ENCODE assay signal across 40 cellular contexts in the genomic region with DNA sequence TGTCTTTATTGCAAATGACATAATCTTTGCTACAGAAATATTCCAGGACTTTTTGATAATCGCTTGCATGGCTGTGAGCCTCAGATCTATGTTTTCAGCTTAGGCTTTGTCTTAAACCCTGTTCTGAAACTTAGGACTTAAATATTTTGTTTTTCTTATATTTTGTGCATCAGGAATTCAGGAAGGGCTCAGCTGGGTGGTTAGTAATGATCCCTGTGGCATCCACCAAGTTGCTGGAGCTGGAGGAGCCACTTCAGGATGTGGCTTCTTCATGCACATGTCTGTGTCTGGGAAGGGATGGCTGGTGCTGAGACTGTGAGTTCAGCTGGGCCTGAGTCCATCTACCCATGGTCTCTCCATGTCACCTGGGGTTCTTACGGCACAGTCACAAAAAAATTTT.
"Had no signal": no experiment of that assay in that cellular context is flagged by ENCODE, and none has a peak within 500 bp of the region (broad histone marks: within the 10 kb centered on the region; RNA-seq: fewer than 3 reads in every experiment).

No MANE protein-coding gene starts in this region.

- DNase-seq: activated effector memory CD4-positive, alpha-beta T cell treated with anti-CD3 and anti-CD28 coated beads, Interleukin-2, amount 50 U/mL, for 16 hours; activated effector memory CD4-positive, alpha-beta T cell treated with Interleukin-2 at 50 U/mL for 16 hours; activated gamma-delta T cell; activated gamma-delta T cell treated with Interleukin-2 at 50 U/mL for 16 hours; activated naive CD4-positive, alpha-beta T cell; activated naive CD4-positive, alpha-beta T cell treated with anti-CD3 and anti-CD28 coated beads for 36 hours; activated naive CD4-positive, alpha-beta T cell treated with anti-CD3 and anti-CD28 coated beads, Interleukin-2, amount 10 ng/mL, durations not matched to agents 7 days and 5 days; activated naive CD4-positive, alpha-beta T cell treated with anti-CD3 and anti-CD28 coated beads, Interleukin-2, amount 50 U/mL, for 16 hours; activated naive CD4-positive, alpha-beta T cell treated with Interleukin-2 at 50 U/mL for 16 hours; activated naive CD8-positive, alpha-beta T cell treated with anti-CD3 and anti-CD28 coated beads for 36 hours; activated naive CD8-positive, alpha-beta T cell treated with anti-CD3 and anti-CD28 coated beads, Interleukin-2, amount 10 ng/mL, durations not matched to agents 7 days and 5 days; activated naive CD8-positive, alpha-beta T cell treated with anti-CD3 and anti-CD28 coated beads, Interleukin-2, amount 50 U/mL, for 24 hours; activated T-cell treated with anti-CD3 and anti-CD28 coated beads, Interleukin-2, amount 50 U/mL, for 1 hour; activated T-cell treated with anti-CD3 and anti-CD28 coated beads, Interleukin-2, amount 50 U/mL, for 24 hours; activated T-cell treated with anti-CD3 and anti-CD28 coated beads, Interleukin-2, amount 50 U/mL, for 4 hours; activated T-cell treated with anti-CD3 and anti-CD28 coated beads, Interleukin-2, amount 50 U/mL, for 48 hours; activated T-cell treated with anti-CD3 and anti-CD28 coated beads, Interleukin-2, amount 50 U/mL, for 72 hours; adrenal gland; amniotic stem cell; amygdala; anterior cingulate cortex; aorta; body of pancreas; brain microvascular endothelial cell; caudate nucleus; central memory CD4-positive, alpha-beta T cell; cerebellar nuclear complex had no signal

- H3K4me1 ChIP-seq: adrenal gland, ascending aorta, body of pancreas, breast epithelium had no signal

- H3K27ac ChIP-seq: adrenal gland, ascending aorta, body of pancreas, brain microvascular endothelial cell, breast epithelium, cardiac muscle cell had no signal

- H3K4me1 Mint-ChIP-seq: activated naive CD4-positive, alpha-beta T cell treated with anti-CD3 and anti-CD28 coated beads, Interleukin-2, amount 10 ng/mL, durations not matched to agents 7 days and 5 days; activated naive CD4-positive, alpha-beta T cell treated with anti-CD3 and anti-CD28 coated beads, Interleukin-2, amount 50 U/mL, for 24 hours; activated naive CD8-positive, alpha-beta T cell treated with anti-CD3 and anti-CD28 coated beads for 36 hours; activated naive CD8-positive, alpha-beta T cell treated with anti-CD3 and anti-CD28 coated beads, Interleukin-2, amount 50 U/mL, for 24 hours; activated T-helper 17 cell treated with anti-CD3 and anti-CD28 coated beads, Interleukin-2, amount 50 U/mL, for 72 hours; brain; central memory CD8-positive, alpha-beta T cell had no signal

- H3K9me3 ChIP-seq: adrenal gland, ascending aorta, body of pancreas had no signal

- H3K4me3 Mint-ChIP-seq: activated naive CD4-positive, alpha-beta T cell treated with anti-CD3 and anti-CD28 coated beads for 36 hours; activated naive CD4-positive, alpha-beta T cell treated with anti-CD3 and anti-CD28 coated beads, Interleukin-2, amount 10 ng/mL, durations not matched to agents 7 days and 5 days; activated naive CD4-positive, alpha-beta T cell treated with anti-CD3 and anti-CD28 coated beads, Interleukin-2, amount 50 U/mL, for 24 hours; activated naive CD8-positive, alpha-beta T cell; activated naive CD8-positive, alpha-beta T cell treated with anti-CD3 and anti-CD28 coated beads for 36 hours; activated naive CD8-positive, alpha-beta T cell treated with anti-CD3 and anti-CD28 coated beads, Interleukin-2, amount 10 ng/mL, durations not matched to agents 7 days and 5 days; activated naive CD8-positive, alpha-beta T cell treated with anti-CD3 and anti-CD28 coated beads, Interleukin-2, amount 50 U/mL, for 24 hours; activated T-cell treated with anti-CD3 and anti-CD28 coated beads, Interleukin-2, amount 50 U/mL, for 24 hours; activated T-cell treated with anti-CD3 and anti-CD28 coated beads, Interleukin-2, amount 50 U/mL, for 4 hours; activated T-cell treated with anti-CD3 and anti-CD28 coated beads, Interleukin-2, amount 50 U/mL, for 72 hours; activated T-helper 1 cell treated with anti-CD3 and anti-CD28 coated beads, Interleukin-12 subunit alpha, Interleukin-12 subunit beta, Interleukin-2, Interleukin-4 antibody, amounts not matched to agents 30 ng/mL and 10 ng/mL and 1 ng/mL, durations not matched to agents 14 hours and 24 hours and 36 hours; activated T-helper 17 cell treated with anti-CD3 and anti-CD28 coated beads, Interleukin-2, amount 50 U/mL, for 72 hours; brain; central memory CD8-positive, alpha-beta T cell had no signal

- H3K4me3 ChIP-seq: adrenal gland, ascending aorta, body of pancreas, breast epithelium, cardiac muscle cell had no signal

- H3K36me3 ChIP-seq: adrenal gland, ascending aorta, brain microvascular endothelial cell, breast epithelium, cardiac muscle cell had no signal

- ATAC-seq: activated naive CD4-positive, alpha-beta T cell treated with anti-CD3 and anti-CD28 coated beads, Interleukin-2, amount 50 U/mL, for 72 hours; activated naive CD8-positive, alpha-beta T cell treated with anti-CD3 and anti-CD28 coated beads, Interleukin-2, amount 50 U/mL, for 24 hours; activated T-cell treated with anti-CD3 and anti-CD28 coated beads, Interleukin-2, amount 50 U/mL, for 4 hours; activated T-cell treated with anti-CD3 and anti-CD28 coated beads, Interleukin-2, amount 50 U/mL, for 72 hours; activated T-helper 17 cell treated with anti-CD3 and anti-CD28 coated beads, Interleukin-2, amount 50 U/mL, for 72 hours; body of pancreas had no signal

- H3K27me3 ChIP-seq: adrenal gland, ascending aorta, body of pancreas, brain microvascular endothelial cell, breast epithelium, cardiac muscle cell had no signal

- FAIRE-seq: astrocyte, bronchial epithelial cell had no signal

- H3K36me3 Mint-ChIP-seq: activated naive CD4-positive, alpha-beta T cell treated with anti-CD3 and anti-CD28 coated beads, Interleukin-2, amount 10 ng/mL, durations not matched to agents 7 days and 5 days; activated naive CD4-positive, alpha-beta T cell treated with anti-CD3 and anti-CD28 coated beads, Interleukin-2, amount 50 U/mL, for 24 hours; activated naive CD4-positive, alpha-beta T cell treated with anti-CD3 and anti-CD28 coated beads, Interleukin-2, amount 50 U/mL, for 72 hours; activated naive CD8-positive, alpha-beta T cell; activated naive CD8-positive, alpha-beta T cell treated with anti-CD3 and anti-CD28 coated beads for 36 hours; activated naive CD8-positive, alpha-beta T cell treated with anti-CD3 and anti-CD28 coated beads, Interleukin-2, amount 10 ng/mL, durations not matched to agents 7 days and 5 days; brain had no signal

- H3K9me3 Mint-ChIP-seq: activated naive CD4-positive, alpha-beta T cell treated with anti-CD3 and anti-CD28 coated beads for 36 hours; activated naive CD4-positive, alpha-beta T cell treated with anti-CD3 and anti-CD28 coated beads, Interleukin-2, amount 10 ng/mL, durations not matched to agents 7 days and 5 days; activated naive CD4-positive, alpha-beta T cell treated with anti-CD3 and anti-CD28 coated beads, Interleukin-2, amount 50 U/mL, for 24 hours; activated naive CD4-positive, alpha-beta T cell treated with anti-CD3 and anti-CD28 coated beads, Interleukin-2, amount 50 U/mL, for 72 hours; activated naive CD8-positive, alpha-beta T cell treated with anti-CD3 and anti-CD28 coated beads for 36 hours; activated naive CD8-positive, alpha-beta T cell treated with anti-CD3 and anti-CD28 coated beads, Interleukin-2, amount 10 ng/mL, durations not matched to agents 7 days and 5 days; activated naive CD8-positive, alpha-beta T cell treated with anti-CD3 and anti-CD28 coated beads, Interleukin-2, amount 50 U/mL, for 24 hours; activated T-cell treated with anti-CD3 and anti-CD28 coated beads, Interleukin-2, amount 50 U/mL, for 24 hours; activated T-cell treated with anti-CD3 and anti-CD28 coated beads, Interleukin-2, amount 50 U/mL, for 4 hours; activated T-cell treated with anti-CD3 and anti-CD28 coated beads, Interleukin-2, amount 50 U/mL, for 72 hours; activated T-helper 17 cell treated with anti-CD3 and anti-CD28 coated beads, Interleukin-2, amount 50 U/mL, for 72 hours; activated T-helper 2 cell treated with anti-CD3 and anti-CD28 coated beads, Interferon-gamma antibody, Interleukin-2, Interleukin-4, amounts not matched to agents 10 μg/mL and 5 μg/mL and 100 μg/mL, durations not matched to agents 14 hours and 24 hours and 36 hours; central memory CD8-positive, alpha-beta T cell had no signal

- H3K27ac Mint-ChIP-seq: activated naive CD4-positive, alpha-beta T cell treated with anti-CD3 and anti-CD28 coated beads for 36 hours; activated naive CD4-positive, alpha-beta T cell treated with anti-CD3 and anti-CD28 coated beads, Interleukin-2, amount 10 ng/mL, durations not matched to agents 7 days and 5 days; activated naive CD4-positive, alpha-beta T cell treated with anti-CD3 and anti-CD28 coated beads, Interleukin-2, amount 50 U/mL, for 24 hours; activated naive CD4-positive, alpha-beta T cell treated with anti-CD3 and anti-CD28 coated beads, Interleukin-2, amount 50 U/mL, for 72 hours; activated naive CD8-positive, alpha-beta T cell; activated naive CD8-positive, alpha-beta T cell treated with anti-CD3 and anti-CD28 coated beads for 36 hours; activated naive CD8-positive, alpha-beta T cell treated with anti-CD3 and anti-CD28 coated beads, Interleukin-2, amount 10 ng/mL, durations not matched to agents 7 days and 5 days; activated naive CD8-positive, alpha-beta T cell treated with anti-CD3 and anti-CD28 coated beads, Interleukin-2, amount 50 U/mL, for 24 hours; activated T-cell treated with anti-CD3 and anti-CD28 coated beads, Interleukin-2, amount 50 U/mL, for 24 hours; activated T-cell treated with anti-CD3 and anti-CD28 coated beads, Interleukin-2, amount 50 U/mL, for 72 hours; activated T-helper 1 cell treated with anti-CD3 and anti-CD28 coated beads, Interleukin-12 subunit alpha, Interleukin-12 subunit beta, Interleukin-2, Interleukin-4 antibody, amounts not matched to agents 30 ng/mL and 10 ng/mL and 1 ng/mL, durations not matched to agents 14 hours and 24 hours and 36 hours; activated T-helper 17 cell treated with anti-CD3 and anti-CD28 coated beads, Interleukin-2, amount 50 U/mL, for 72 hours; activated T-helper 2 cell treated with anti-CD3 and anti-CD28 coated beads, Interferon-gamma antibody, Interleukin-2, Interleukin-4, amounts not matched to agents 10 μg/mL and 5 μg/mL and 100 μg/mL, durations not matched to agents 14 hours and 24 hours and 36 hours; brain had no signal
